Comparison of ENCODE assay signal across 18 cellular contexts in the genomic region with DNA sequence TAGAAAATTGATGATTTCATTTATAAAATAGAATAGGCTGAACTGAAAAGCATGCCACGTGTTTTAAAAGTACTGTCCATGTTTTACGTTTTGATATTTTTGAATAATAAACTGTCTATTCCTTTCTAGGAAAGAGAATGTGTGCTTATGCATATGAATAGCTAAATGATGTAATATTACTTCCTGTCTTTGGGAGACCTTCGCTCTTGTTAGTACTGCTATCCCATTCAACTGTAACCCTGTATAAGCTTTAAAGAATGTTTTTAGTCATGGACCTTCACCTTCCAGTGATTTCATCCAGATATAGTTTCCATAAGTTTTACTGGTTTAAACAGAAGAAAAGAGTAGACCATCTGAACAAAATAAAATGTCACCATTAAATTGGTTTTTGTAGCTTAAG.
"Had no signal": no experiment of that assay in that cellular context is flagged by ENCODE, and none has a peak within 500 bp of the region (broad histone marks: within the 10 kb centered on the region; RNA-seq: fewer than 3 reads in every experiment).

No MANE protein-coding gene starts in this region.

- ATAC-seq: activated CD8-positive, alpha-beta T cell treated with anti-CD3 and anti-CD28 coated beads for 36 hours; left lung; right cardiac atrium; T-cell had no signal

- DNase-seq: activated CD4-positive, alpha-beta T cell treated with anti-CD3 and anti-CD28 coated beads, Interleukin-2, amount 10 ng/mL, durations not matched to agents 24 days and 14 days; activated CD8-positive, alpha-beta T cell treated with anti-CD3 and anti-CD28 coated beads for 36 hours; activated naive CD4-positive, alpha-beta T cell treated with anti-CD3 and anti-CD28 coated beads for 36 hours; activated T-cell treated with anti-CD3 and anti-CD28 coated beads, Interleukin-2, amount 50 U/mL, for 24 hours; effector memory CD4-positive, alpha-beta T cell; foreskin fibroblast; hypothalamus; kidney; left lung; mammary epithelial cell; midbrain; right cardiac atrium; stimulated activated CD4-positive, alpha-beta T cell treated with anti-CD3 and anti-CD28 coated beads, Interleukin-2, amount 100 ng/mL, for 24 hours; stimulated activated naive CD4-positive, alpha-beta T cell treated with Interleukin-2 at 50 U/mL for 16 hours; substantia nigra; T-cell; T-helper 9 cell; tibial artery had no signal
